Comparison of ENCODE assay signal across 1 cellular context in the genomic region with DNA sequence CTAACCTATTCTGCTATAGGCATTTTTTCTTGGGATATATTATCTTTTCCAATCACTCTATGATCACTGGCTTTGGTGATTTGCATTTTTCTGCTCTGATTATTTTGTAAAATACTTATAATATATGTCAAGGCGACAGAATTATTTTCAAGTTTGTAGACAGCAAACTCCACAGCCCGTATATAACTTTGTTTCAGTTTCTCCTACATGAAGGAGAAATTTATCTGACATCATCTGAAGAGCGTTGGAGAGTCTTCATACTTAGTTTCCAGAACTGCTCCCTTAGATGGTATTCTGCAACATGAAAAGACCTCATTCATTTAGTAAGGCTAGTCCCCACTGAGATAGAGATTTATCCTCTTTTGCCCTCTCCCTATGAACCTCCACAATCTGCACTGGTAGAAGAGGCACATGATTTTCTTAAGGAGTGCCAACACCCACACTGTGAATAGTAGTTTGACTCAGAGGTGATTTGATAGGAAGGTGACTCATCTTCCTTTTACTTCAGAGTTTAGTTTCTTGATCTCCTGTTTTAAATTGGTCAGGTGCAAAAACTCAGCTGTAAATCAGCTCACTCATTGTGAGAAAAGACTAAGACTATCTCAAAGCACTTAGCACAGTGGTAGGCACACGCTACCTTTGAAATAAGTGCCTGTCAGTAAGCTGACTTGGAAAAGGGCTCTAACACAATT.
TF ChIP-seq lines count a peak whose summit lies in the region.

No MANE protein-coding gene starts in this region.

TF ChIP-seq in GM23338, 12 proteins besides CTCF, POLR2A, EP300 and RAD21 (continued from another document):
- no peak for TF ChIP-seq ZNF462 (CRISPR knock-in tag; IDR thresholded peaks at IDR 0.05)
- no peak for TF ChIP-seq POLR2AphosphoS5 (IDR thresholded peaks at IDR 0.05; ENCODE audit: low read depth)
- no peak for TF ChIP-seq CREB1 (CRISPR knock-in tag; IDR thresholded peaks at IDR 0.05; ENCODE audit: low read depth)
- no peak for TF ChIP-seq EZH2phosphoT487 (IDR thresholded peaks at IDR 0.05; ENCODE audit: unreplicated experiment)
